Comparison of ENCODE assay signal across 18 cellular contexts in the genomic region with DNA sequence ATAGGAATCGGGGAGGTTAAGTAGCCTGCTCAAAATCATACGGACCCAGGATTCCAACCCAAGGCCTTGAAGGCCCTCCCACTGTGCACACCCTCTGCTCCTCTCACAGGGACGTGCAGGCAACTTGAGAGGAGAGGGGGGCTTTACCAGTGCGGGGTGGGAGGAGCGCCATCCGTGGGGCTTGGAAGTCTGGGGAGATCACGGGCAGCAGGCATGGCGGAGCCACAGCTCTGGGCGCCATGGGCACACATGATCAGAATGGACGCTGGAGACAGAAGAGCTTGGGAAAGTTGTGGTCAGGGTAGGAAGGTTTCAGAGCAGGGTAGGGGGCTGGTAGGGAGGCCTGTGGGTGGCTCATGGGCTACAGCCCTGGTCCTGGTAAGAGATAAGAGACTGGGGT.
DNase-seq lines count a peak whose midpoint lies in the region; ATAC-seq and TF ChIP-seq lines count a peak whose summit lies in the region.
"Had no signal": no experiment of that assay in that cellular context is flagged by ENCODE, and none has a peak within 500 bp of the region (broad histone marks: within the 10 kb centered on the region; RNA-seq: fewer than 3 reads in every experiment).

No MANE protein-coding gene starts in this region.

- intact Hi-C loops in lower lobe of right lung (cut with DNase I) (no loop called here), transverse colon (cut with DNase I; ENCODE audit: low total_unique reads) (no loop called here), left colon (cut with DNase I, micrococcal nuclease) (no loop called here)

- H3K9me3 ChIP-seq in lower lobe of right lung (no peaks in the 10 kb centered on the region), transverse colon (no peaks in the 10 kb centered on the region), WERI-Rb-1 (ENCODE audit: severe bottlenecking) (no peaks in the 10 kb centered on the region)
- H3K9me3 ChIP-seq: BLaER1, Caco-2 had no signal

- H3K4me3 ChIP-seq in lower lobe of right lung = no peak overlapping the region
- no peak overlapping the region for H3K4me3 ChIP-seq in transverse colon
- H3K4me3 ChIP-seq in WERI-Rb-1 (ENCODE audit: low read depth, low read length) = no peak overlapping the region
- H3K4me3 ChIP-seq: BLaER1 had no signal

- no peak for TF ChIP-seq CTCF in lower lobe of right lung (IDR thresholded peaks at IDR 0.05)
- no peak for TF ChIP-seq CTCF in transverse colon (IDR thresholded peaks at IDR 0.05)
- TF ChIP-seq CTCF in WERI-Rb-1 (IDR thresholded peaks at IDR 0.05; ENCODE audit: low read depth, low read length) = no peak

- in situ Hi-C loops in transverse colon (cut with MboI; ENCODE audit: low pct_ligation_motif_present in 1 of 4, low pct_unique_long_range_greater_than_20kb in 1 of 4, low sequenced_read_pairs in 3 of 4) = no loop called here

- no peak for TF ChIP-seq EP300 in transverse colon (IDR thresholded peaks at IDR 0.05; ENCODE audit: low read depth)

- H3K27me3 ChIP-seq in lower lobe of right lung (ENCODE audit: low read depth) = peaks cover 7% of the 10 kb centered on the region
- no peaks in the 10 kb centered on the region for H3K27me3 ChIP-seq in transverse colon
- no peaks in the 10 kb centered on the region for H3K27me3 ChIP-seq in WERI-Rb-1 (ENCODE audit: insufficient read depth, low read depth, severe bottlenecking)
- H3K27me3 ChIP-seq: BLaER1 had no signal

- ATAC-seq in lower lobe of right lung = no peak
- no peak for ATAC-seq in left colon
- ATAC-seq in HG02678 (IDR thresholded peaks at IDR 0.05; ENCODE audit: unreplicated experiment) = no peak
- ATAC-seq: CD8-positive, alpha-beta T cell; HCT116 had no signal

- peak; percentile 34 for DNase-seq in NCI-H146 (lab: John Stamatoyannopoulos, UW)
- no peak for DNase-seq in NCI-H146 treated with DMSO at 0.1 percent for 48 hours (lab: John Stamatoyannopoulos, UW; ENCODE audit: unreplicated experiment)
- peak; percentile 28 for DNase-seq in lower lobe of right lung
- no peak for DNase-seq in transverse colon
- no peak for DNase-seq in left colon
- no peak for DNase-seq in WERI-Rb-1
- DNase-seq: Caco-2; CD4-positive, CD25-positive, alpha-beta regulatory T cell; CD8-positive, alpha-beta T cell; DMS153; DND-41; GOT3; H7 had no signal

- H3K4me1 ChIP-seq in lower lobe of right lung (peaks cover 9% of the 10 kb centered on the region), transverse colon (peaks cover 0 to 34% (median 22%) of the 10 kb centered on the region in 4 donors)

- no peak for TF ChIP-seq POLR2A in transverse colon (IDR thresholded peaks at IDR 0.05)

- H3K27ac ChIP-seq in lower lobe of right lung (no peak overlapping the region), transverse colon (peak overlapping the region in 3 of 4 donors; percentile 41 to 85 (median 47)), WERI-Rb-1 (no peak overlapping the region)
- H3K27ac ChIP-seq: 22Rv1, BLaER1, C4-2B had no signal

- H3K36me3 ChIP-seq in lower lobe of right lung (no peaks in the 10 kb centered on the region), transverse colon (no peaks in the 10 kb centered on the region), WERI-Rb-1 (peaks cover 4% of the 10 kb centered on the region; the same call in 1 of the 2 replicates)
- H3K36me3 ChIP-seq: BLaER1 had no signal

- 85 to 100% methylated on average over 1 to 10 of the region's 10 CpGs for WGBS in transverse colon (ENCODE audit: low coverage in 1 of 2), 2 donors

Comparison
In these comparisons a context has a peak if more than half of its experiments do, and no peak if none do; other contexts are left out.
1. DNase-seq: peak in NCI-H146 (single experiment) and lower lobe of right lung (single experiment); none in NCI-H146 treated with DMSO at 0.1 percent for 48 hours (single experiment), transverse colon (single experiment), left colon (0 of 2) and WERI-Rb-1 (single experiment).
2. H3K27ac ChIP-seq: peak in transverse colon (3 of 4); none in lower lobe of right lung (single experiment) and WERI-Rb-1 (single experiment).